In genomic region chr12:51358496-51358895, GRCh38 we compare ENCODE assay signal across 26 cellular contexts. TPM values are rescaled to one million over a fixed set of nuclear protein-coding genes. Genes with fewer than 3 reads are reported as not detected.
"Had no signal": no experiment of that assay in that cellular context is flagged by ENCODE, and none has a peak within 500 bp of the region (broad histone marks: within the 10 kb centered on the region; RNA-seq: fewer than 3 reads in every experiment).

No MANE protein-coding gene starts in this region.

- H2AFZ ChIP-seq: hepatocyte had no signal

- H3K4me2 ChIP-seq: hepatocyte had no signal

- H3K9me3 Mint-ChIP-seq: naive thymus-derived CD8-positive, alpha-beta T cell had no signal

- H3K27me3 Mint-ChIP-seq: naive thymus-derived CD8-positive, alpha-beta T cell had no signal

- H3K9me3 ChIP-seq: colonic mucosa, spleen, testis, tibial nerve had no signal

- H3K27ac ChIP-seq: colonic mucosa, hepatocyte, spleen, testis, tibial nerve had no signal

- H3K4me1 ChIP-seq: colonic mucosa, testis, tibial nerve had no signal

- ATAC-seq: naive thymus-derived CD8-positive, alpha-beta T cell; sciatic nerve had no signal

- H3K4me3 ChIP-seq: colonic mucosa, hepatocyte, spleen, testis, tibial nerve had no signal

- DNase-seq: colonic mucosa; effector CD4-positive, alpha-beta T cell; foreskin melanocyte; head of caudate nucleus; kidney glomerular epithelial cell; naive thymus-derived CD8-positive, alpha-beta T cell; posterior cingulate gyrus; spleen; stimulated activated CD4-positive, alpha-beta T cell treated with anti-CD3 and anti-CD28 coated beads, Interleukin-15, amount 100 ng/mL, for 24 hours; stimulated activated CD4-positive, alpha-beta T cell treated with anti-CD3 and anti-CD28 coated beads, Interleukin-1b, Interleukin-23, amount 100 ng/mL, for 48 hours; stimulated activated CD4-positive, alpha-beta T cell treated with anti-CD3 and anti-CD28 coated beads, Interleukin-4, amount 100 ng/mL, for 4 hours; stimulated activated naive CD8-positive, alpha-beta T cell treated with anti-CD3 and anti-CD28 coated beads, Interleukin-15, Interleukin-2, amounts not matched to agents 100 U/mL and 50 U/mL, for 24 hours; testis had no signal

- H3K36me3 ChIP-seq: colonic mucosa, tibial nerve had no signal

- H3K27me3 ChIP-seq: colonic mucosa, hepatocyte, spleen, testis, tibial nerve had no signal

- H3K79me2 ChIP-seq: hepatocyte had no signal

RNA-seq across cellular contexts. Expression of gene CELA1, which starts 12.0 kb away (rescaled TPM):
- total RNA-seq: cerebellum, colonic mucosa, dermis microvascular lymphatic vessel endothelial cell, hepatocyte, liver, lung microvascular endothelial cell, mesenteric fat pad, mononuclear cell, osteocyte, pulmonary artery endothelial cell, sciatic nerve, skeletal muscle tissue, spleen, tibial nerve, urinary bladder had no signal

RNA-seq across cellular contexts. Expression of gene BIN2, which starts 34.5 kb away (rescaled TPM):
- total RNA-seq: dermis microvascular lymphatic vessel endothelial cell, lung microvascular endothelial cell, osteocyte, pulmonary artery endothelial cell had no signal
